1 cellular context compared by ENCODE assay signal in genomic region chr20:23586735-23587525, GRCh38.
TF ChIP-seq lines count a peak whose summit lies in the region.

No MANE protein-coding gene starts in this region.

TF ChIP-seq in HepG2, 621 proteins besides CTCF, POLR2A, EP300 and RAD21 (continued from another document and continues in another):
- no peak for TF ChIP-seq ZNF468 (CRISPR knock-in tag; IDR thresholded peaks at IDR 0.05)
- no peak; the same call in 1 of the 2 replicates for TF ChIP-seq SMAD1 (CRISPR knock-in tag; IDR thresholded peaks at IDR 0.05; ENCODE audit: borderline replicate concordance, low read depth)
- TF ChIP-seq ZNF510 (CRISPR knock-in tag; IDR thresholded peaks at IDR 0.05; ENCODE audit: low read depth), result no peak
- 0 out of 2 replicates have a peak, but pooled peaks have one; percentile 19 for TF ChIP-seq NRL (CRISPR knock-in tag; IDR thresholded peaks at IDR 0.05; ENCODE audit: borderline replicate concordance)
- TF ChIP-seq, protein P1, sequence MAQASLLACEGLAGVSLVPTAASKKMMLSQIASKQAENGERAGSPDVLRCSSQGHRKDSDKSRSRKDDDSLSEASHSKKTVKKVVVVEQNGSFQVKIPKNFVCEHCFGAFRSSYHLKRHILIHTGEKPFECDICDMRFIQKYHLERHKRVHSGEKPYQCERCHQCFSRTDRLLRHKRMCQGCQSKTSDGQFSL (CRISPR knock-in tag; IDR thresholded peaks at IDR 0.05), result peak; percentile 54; the same call in 1 of the 2 replicates
- TF ChIP-seq ZBTB21 (CRISPR knock-in tag; IDR thresholded peaks at IDR 0.05), result no peak
- no peak for TF ChIP-seq SAFB2 (CRISPR knock-in tag; IDR thresholded peaks at IDR 0.05; ENCODE audit: borderline replicate concordance, low read depth)
- TF ChIP-seq REPIN1 (CRISPR knock-in tag; IDR thresholded peaks at IDR 0.05; ENCODE audit: borderline replicate concordance, low read depth), result no peak
- no peak for TF ChIP-seq ZNF713 (CRISPR knock-in tag; IDR thresholded peaks at IDR 0.05)
- no peak for TF ChIP-seq ZBTB33 (CRISPR knock-in tag; IDR thresholded peaks at IDR 0.05)
- peak; percentile 31 to 35; a peak in 2 of 4 replicates for TF ChIP-seq NR2F1 (CRISPR knock-in tag; IDR thresholded peaks at IDR 0.05)
- no peak for TF ChIP-seq PHB2 (IDR thresholded peaks at IDR 0.05; ENCODE audit: partially characterized antibody)
- TF ChIP-seq CBX2 (IDR thresholded peaks at IDR 0.05; ENCODE audit: low read depth, low read length), result no peak
- no peak for TF ChIP-seq CBX2 (CRISPR knock-in tag; IDR thresholded peaks at IDR 0.05; ENCODE audit: low read depth)
- no peak for TF ChIP-seq ZNF121 (CRISPR knock-in tag; IDR thresholded peaks at IDR 0.05)
- no peak for TF ChIP-seq ZMYM2 (CRISPR knock-in tag; IDR thresholded peaks at IDR 0.05)
- TF ChIP-seq NCOA1 (CRISPR knock-in tag; IDR thresholded peaks at IDR 0.05), result no peak
- TF ChIP-seq ZNF598 (CRISPR knock-in tag; IDR thresholded peaks at IDR 0.05; ENCODE audit: borderline replicate concordance), result no peak; the same call in 1 of the 2 replicates
- peak; percentile 9; the same call in 1 of the 2 replicates for TF ChIP-seq ETV5 (CRISPR knock-in tag; IDR thresholded peaks at IDR 0.05; ENCODE audit: borderline replicate concordance)
- TF ChIP-seq TRIM22 (IDR thresholded peaks at IDR 0.05), result no peak
- TF ChIP-seq ZNF367 (CRISPR knock-in tag; IDR thresholded peaks at IDR 0.05; ENCODE audit: borderline replicate concordance), result no peak
- TF ChIP-seq ZNF562 (CRISPR knock-in tag; IDR thresholded peaks at IDR 0.05; ENCODE audit: borderline replicate concordance), result no peak
- no peak for TF ChIP-seq ZNF850 (CRISPR knock-in tag; conservative IDR thresholded peaks at IDR 0.05)
- TF ChIP-seq CCDC6 (CRISPR knock-in tag; IDR thresholded peaks at IDR 0.05), result no peak; the same call in 1 of the 2 replicates
- no peak for TF ChIP-seq NFYB (CRISPR knock-in tag; IDR thresholded peaks at IDR 0.05)
- TF ChIP-seq REL (CRISPR knock-in tag; conservative IDR thresholded peaks at IDR 0.05), result no peak
- peak; percentile 75; the same call in 1 of the 2 replicates for TF ChIP-seq ZNF230 (CRISPR knock-in tag; IDR thresholded peaks at IDR 0.05)
- TF ChIP-seq BRD4 (CRISPR knock-in tag; IDR thresholded peaks at IDR 0.05), result peak; percentile 89
- no peak for TF ChIP-seq ZNF605 (CRISPR knock-in tag; IDR thresholded peaks at IDR 0.05)
- no peak for TF ChIP-seq MATR3 (CRISPR knock-in tag; IDR thresholded peaks at IDR 0.05)
- no peak for TF ChIP-seq ZSCAN30 (CRISPR knock-in tag; IDR thresholded peaks at IDR 0.05)
- no peak for TF ChIP-seq ZKSCAN8 (CRISPR knock-in tag; IDR thresholded peaks at IDR 0.05; ENCODE audit: borderline replicate concordance)
- no peak for TF ChIP-seq ZNF572 (CRISPR knock-in tag; IDR thresholded peaks at IDR 0.05)
- TF ChIP-seq, protein P2, sequence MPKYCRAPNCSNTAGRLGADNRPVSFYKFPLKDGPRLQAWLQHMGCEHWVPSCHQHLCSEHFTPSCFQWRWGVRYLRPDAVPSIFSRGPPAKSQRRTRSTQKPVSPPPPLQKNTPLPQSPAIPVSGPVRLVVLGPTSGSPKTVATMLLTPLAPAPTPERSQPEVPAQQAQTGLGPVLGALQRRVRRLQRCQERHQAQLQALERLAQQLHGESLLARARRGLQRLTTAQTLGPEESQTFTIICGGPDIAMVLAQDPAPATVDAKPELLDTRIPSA (CRISPR knock-in tag; IDR thresholded peaks at IDR 0.05; ENCODE audit: borderline replicate concordance), result no peak
- TF ChIP-seq CC2D1A (CRISPR knock-in tag; IDR thresholded peaks at IDR 0.05), result no peak
- TF ChIP-seq MED13 (CRISPR knock-in tag; IDR thresholded peaks at IDR 0.05), result no peak
- TF ChIP-seq ZNF3 (CRISPR knock-in tag; IDR thresholded peaks at IDR 0.05), result no peak
- no peak for TF ChIP-seq ZNF317 (CRISPR knock-in tag; IDR thresholded peaks at IDR 0.05)
- no peak for TF ChIP-seq RAD51 (IDR thresholded peaks at IDR 0.05; ENCODE audit: borderline replicate concordance)
- peak; percentile 70; the same call in 1 of the 2 replicates for TF ChIP-seq ARNT2 (CRISPR knock-in tag; IDR thresholded peaks at IDR 0.05; ENCODE audit: low read depth)
- no peak for TF ChIP-seq HMGXB3 (CRISPR knock-in tag; IDR thresholded peaks at IDR 0.05; ENCODE audit: borderline replicate concordance)
- peak; percentile 82 for TF ChIP-seq BHLHE40 (IDR thresholded peaks at IDR 0.05; ENCODE audit: low read length)
- peak; percentile 86; the same call in 1 of the 2 replicates for TF ChIP-seq ZFP36L1 (CRISPR knock-in tag; IDR thresholded peaks at IDR 0.05)
- no peak for TF ChIP-seq JUNB (CRISPR knock-in tag; IDR thresholded peaks at IDR 0.05; ENCODE audit: borderline replicate concordance)
- 0 out of 2 replicates have a peak, but pooled peaks have one; percentile 76 for TF ChIP-seq MEIS2 (CRISPR knock-in tag; IDR thresholded peaks at IDR 0.05)
- TF ChIP-seq FOXA3 (CRISPR knock-in tag; IDR thresholded peaks at IDR 0.05), result peak; percentile 65; the same call in 1 of the 2 replicates
- no peak for TF ChIP-seq ZNF30 (CRISPR knock-in tag; IDR thresholded peaks at IDR 0.05)
- TF ChIP-seq TIGD3 (CRISPR knock-in tag; IDR thresholded peaks at IDR 0.05; ENCODE audit: borderline replicate concordance), result no peak
- TF ChIP-seq, protein P3, sequence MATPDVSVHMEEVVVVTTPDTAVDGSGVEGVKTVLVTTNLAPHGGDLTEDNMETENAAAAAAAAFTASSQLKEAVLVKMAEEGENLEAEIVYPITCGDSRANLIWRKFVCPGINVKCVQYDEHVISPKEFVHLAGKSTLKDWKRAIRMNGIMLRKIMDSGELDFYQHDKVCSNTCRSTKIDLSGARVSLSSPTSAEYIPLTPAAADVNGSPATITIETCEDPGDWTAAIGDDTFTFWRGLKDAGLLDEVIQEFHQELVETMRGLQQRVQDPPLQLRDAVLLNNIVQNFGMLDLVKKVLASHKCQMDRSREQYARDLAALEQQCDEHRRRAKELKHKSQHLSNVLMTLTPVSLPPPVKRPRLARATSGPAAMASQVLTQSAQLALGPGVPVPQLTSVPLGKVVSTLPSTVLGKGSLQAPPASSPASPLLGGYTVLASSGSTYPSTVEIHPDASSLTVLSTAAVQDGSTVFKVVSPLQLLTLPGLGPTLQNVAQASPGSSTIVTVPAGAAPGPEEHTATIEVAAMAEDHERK (CRISPR knock-in tag; IDR thresholded peaks at IDR 0.05; ENCODE audit: low read depth), result no peak
- TF ChIP-seq MXD4 (CRISPR knock-in tag; IDR thresholded peaks at IDR 0.05), result peak; percentile 50
- no peak for TF ChIP-seq ZNF431 (CRISPR knock-in tag; IDR thresholded peaks at IDR 0.05; ENCODE audit: borderline replicate concordance, low read depth)
- TF ChIP-seq, protein P4, sequence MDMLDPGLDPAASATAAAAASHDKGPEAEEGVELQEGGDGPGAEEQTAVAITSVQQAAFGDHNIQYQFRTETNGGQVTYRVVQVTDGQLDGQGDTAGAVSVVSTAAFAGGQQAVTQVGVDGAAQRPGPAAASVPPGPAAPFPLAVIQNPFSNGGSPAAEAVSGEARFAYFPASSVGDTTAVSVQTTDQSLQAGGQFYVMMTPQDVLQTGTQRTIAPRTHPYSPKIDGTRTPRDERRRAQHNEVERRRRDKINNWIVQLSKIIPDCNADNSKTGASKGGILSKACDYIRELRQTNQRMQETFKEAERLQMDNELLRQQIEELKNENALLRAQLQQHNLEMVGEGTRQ (IDR thresholded peaks at IDR 0.05; ENCODE audit: low read depth, low read length), result peak; percentile 64; the same call in 1 of the 2 replicates
- TF ChIP-seq, protein P4 (CRISPR knock-in tag; IDR thresholded peaks at IDR 0.05; ENCODE audit: borderline replicate concordance), result peak; percentile 76; the same call in 1 of the 2 replicates
- TF ChIP-seq SMARCE1 (IDR thresholded peaks at IDR 0.05; ENCODE audit: borderline replicate concordance), result no peak
- no peak for TF ChIP-seq SNAPC5 (CRISPR knock-in tag; IDR thresholded peaks at IDR 0.05; ENCODE audit: borderline replicate concordance)
- peak; percentile 46; the same call in 1 of the 2 replicates for TF ChIP-seq GATAD1 (CRISPR knock-in tag; IDR thresholded peaks at IDR 0.05)
- TF ChIP-seq ZFP41 (CRISPR knock-in tag; IDR thresholded peaks at IDR 0.05; ENCODE audit: borderline replicate concordance), result peak; percentile 74; the same call in 1 of the 2 replicates
- peak; percentile 32 for TF ChIP-seq KDM6A (CRISPR knock-in tag; IDR thresholded peaks at IDR 0.05; ENCODE audit: low read depth)
